Comparison of ENCODE assay signal across 35 cellular contexts in genomic region chr3:66574091-66574490, GRCh38.
"Had no signal": no experiment of that assay in that cellular context is flagged by ENCODE, and none has a peak within 500 bp of the region (broad histone marks: within the 10 kb centered on the region; RNA-seq: fewer than 3 reads in every experiment).

No MANE protein-coding gene starts in this region.

- H3K4me3 ChIP-seq: adrenal gland, ascending aorta, body of pancreas, breast epithelium, cardiac muscle cell had no signal

- H3K36me3 Mint-ChIP-seq: activated naive CD4-positive, alpha-beta T cell treated with anti-CD3 and anti-CD28 coated beads, Interleukin-2, amount 10 ng/mL, durations not matched to agents 7 days and 5 days; activated naive CD8-positive, alpha-beta T cell treated with anti-CD3 and anti-CD28 coated beads for 36 hours; activated naive CD8-positive, alpha-beta T cell treated with anti-CD3 and anti-CD28 coated beads, Interleukin-2, amount 10 ng/mL, durations not matched to agents 7 days and 5 days had no signal

- FAIRE-seq: astrocyte had no signal

- H3K4me3 Mint-ChIP-seq: activated naive CD4-positive, alpha-beta T cell treated with anti-CD3 and anti-CD28 coated beads for 36 hours; activated naive CD4-positive, alpha-beta T cell treated with anti-CD3 and anti-CD28 coated beads, Interleukin-2, amount 10 ng/mL, durations not matched to agents 7 days and 5 days; activated naive CD4-positive, alpha-beta T cell treated with anti-CD3 and anti-CD28 coated beads, Interleukin-2, amount 50 U/mL, for 24 hours; activated naive CD8-positive, alpha-beta T cell; activated naive CD8-positive, alpha-beta T cell treated with anti-CD3 and anti-CD28 coated beads for 36 hours; activated naive CD8-positive, alpha-beta T cell treated with anti-CD3 and anti-CD28 coated beads, Interleukin-2, amount 10 ng/mL, durations not matched to agents 7 days and 5 days; activated naive CD8-positive, alpha-beta T cell treated with anti-CD3 and anti-CD28 coated beads, Interleukin-2, amount 50 U/mL, for 24 hours; activated T-cell treated with anti-CD3 and anti-CD28 coated beads, Interleukin-2, amount 50 U/mL, for 24 hours; activated T-cell treated with anti-CD3 and anti-CD28 coated beads, Interleukin-2, amount 50 U/mL, for 4 hours; activated T-cell treated with anti-CD3 and anti-CD28 coated beads, Interleukin-2, amount 50 U/mL, for 72 hours; activated T-helper 1 cell treated with anti-CD3 and anti-CD28 coated beads, Interleukin-12 subunit alpha, Interleukin-12 subunit beta, Interleukin-2, Interleukin-4 antibody, amounts not matched to agents 30 ng/mL and 10 ng/mL and 1 ng/mL, durations not matched to agents 14 hours and 24 hours and 36 hours; activated T-helper 17 cell treated with anti-CD3 and anti-CD28 coated beads, Interleukin-2, amount 50 U/mL, for 72 hours; brain; central memory CD8-positive, alpha-beta T cell had no signal

- H3K9me3 Mint-ChIP-seq: activated T-helper 1 cell treated with anti-CD3 and anti-CD28 coated beads, Interleukin-12 subunit alpha, Interleukin-12 subunit beta, Interleukin-2, Interleukin-4 antibody, amounts not matched to agents 30 ng/mL and 10 ng/mL and 1 ng/mL, durations not matched to agents 14 hours and 24 hours and 36 hours; activated T-helper 17 cell treated with anti-CD3 and anti-CD28 coated beads, Interleukin-2, amount 50 U/mL, for 72 hours had no signal

- H3K4me1 ChIP-seq: adrenal gland, ascending aorta, body of pancreas, breast epithelium had no signal

- H3K27ac ChIP-seq: adrenal gland, ascending aorta, body of pancreas, brain microvascular endothelial cell, breast epithelium, cardiac muscle cell had no signal

- H3K27ac Mint-ChIP-seq: activated naive CD4-positive, alpha-beta T cell treated with anti-CD3 and anti-CD28 coated beads for 36 hours; activated naive CD4-positive, alpha-beta T cell treated with anti-CD3 and anti-CD28 coated beads, Interleukin-2, amount 10 ng/mL, durations not matched to agents 7 days and 5 days; activated naive CD4-positive, alpha-beta T cell treated with anti-CD3 and anti-CD28 coated beads, Interleukin-2, amount 50 U/mL, for 24 hours; activated naive CD4-positive, alpha-beta T cell treated with anti-CD3 and anti-CD28 coated beads, Interleukin-2, amount 50 U/mL, for 72 hours; activated naive CD8-positive, alpha-beta T cell; activated naive CD8-positive, alpha-beta T cell treated with anti-CD3 and anti-CD28 coated beads for 36 hours; activated naive CD8-positive, alpha-beta T cell treated with anti-CD3 and anti-CD28 coated beads, Interleukin-2, amount 10 ng/mL, durations not matched to agents 7 days and 5 days; activated naive CD8-positive, alpha-beta T cell treated with anti-CD3 and anti-CD28 coated beads, Interleukin-2, amount 50 U/mL, for 24 hours; activated T-cell treated with anti-CD3 and anti-CD28 coated beads, Interleukin-2, amount 50 U/mL, for 24 hours; activated T-cell treated with anti-CD3 and anti-CD28 coated beads, Interleukin-2, amount 50 U/mL, for 72 hours; activated T-helper 1 cell treated with anti-CD3 and anti-CD28 coated beads, Interleukin-12 subunit alpha, Interleukin-12 subunit beta, Interleukin-2, Interleukin-4 antibody, amounts not matched to agents 30 ng/mL and 10 ng/mL and 1 ng/mL, durations not matched to agents 14 hours and 24 hours and 36 hours; activated T-helper 17 cell treated with anti-CD3 and anti-CD28 coated beads, Interleukin-2, amount 50 U/mL, for 72 hours; activated T-helper 2 cell treated with anti-CD3 and anti-CD28 coated beads, Interferon-gamma antibody, Interleukin-2, Interleukin-4, amounts not matched to agents 10 μg/mL and 5 μg/mL and 100 μg/mL, durations not matched to agents 14 hours and 24 hours and 36 hours had no signal

- H3K27me3 ChIP-seq: adrenal gland, ascending aorta, body of pancreas, brain microvascular endothelial cell, breast epithelium, cardiac muscle cell had no signal

- DNase-seq: activated effector memory CD4-positive, alpha-beta T cell treated with anti-CD3 and anti-CD28 coated beads, Interleukin-2, amount 50 U/mL, for 16 hours; activated effector memory CD4-positive, alpha-beta T cell treated with Interleukin-2 at 50 U/mL for 16 hours; activated gamma-delta T cell; activated gamma-delta T cell treated with Interleukin-2 at 50 U/mL for 16 hours; activated naive CD4-positive, alpha-beta T cell; activated naive CD4-positive, alpha-beta T cell treated with anti-CD3 and anti-CD28 coated beads for 36 hours; activated naive CD4-positive, alpha-beta T cell treated with anti-CD3 and anti-CD28 coated beads, Interleukin-2, amount 10 ng/mL, durations not matched to agents 7 days and 5 days; activated naive CD4-positive, alpha-beta T cell treated with anti-CD3 and anti-CD28 coated beads, Interleukin-2, amount 50 U/mL, for 16 hours; activated naive CD4-positive, alpha-beta T cell treated with Interleukin-2 at 50 U/mL for 16 hours; activated naive CD8-positive, alpha-beta T cell treated with anti-CD3 and anti-CD28 coated beads for 36 hours; activated naive CD8-positive, alpha-beta T cell treated with anti-CD3 and anti-CD28 coated beads, Interleukin-2, amount 10 ng/mL, durations not matched to agents 7 days and 5 days; activated T-cell treated with anti-CD3 and anti-CD28 coated beads, Interleukin-2, amount 50 U/mL, for 1 hour; activated T-cell treated with anti-CD3 and anti-CD28 coated beads, Interleukin-2, amount 50 U/mL, for 24 hours; activated T-cell treated with anti-CD3 and anti-CD28 coated beads, Interleukin-2, amount 50 U/mL, for 4 hours; activated T-cell treated with anti-CD3 and anti-CD28 coated beads, Interleukin-2, amount 50 U/mL, for 72 hours; amniotic stem cell; anterior cingulate cortex; brain microvascular endothelial cell; central memory CD4-positive, alpha-beta T cell; cerebellar nuclear complex had no signal

- H3K36me3 ChIP-seq: adrenal gland, ascending aorta, brain microvascular endothelial cell, breast epithelium, cardiac muscle cell had no signal

- ATAC-seq: activated naive CD4-positive, alpha-beta T cell treated with anti-CD3 and anti-CD28 coated beads, Interleukin-2, amount 50 U/mL, for 72 hours; activated naive CD8-positive, alpha-beta T cell treated with anti-CD3 and anti-CD28 coated beads, Interleukin-2, amount 50 U/mL, for 24 hours; activated T-cell treated with anti-CD3 and anti-CD28 coated beads, Interleukin-2, amount 50 U/mL, for 4 hours; activated T-cell treated with anti-CD3 and anti-CD28 coated beads, Interleukin-2, amount 50 U/mL, for 72 hours; activated T-helper 17 cell treated with anti-CD3 and anti-CD28 coated beads, Interleukin-2, amount 50 U/mL, for 72 hours; body of pancreas had no signal

- H3K4me1 Mint-ChIP-seq: activated naive CD8-positive, alpha-beta T cell treated with anti-CD3 and anti-CD28 coated beads for 36 hours; activated naive CD8-positive, alpha-beta T cell treated with anti-CD3 and anti-CD28 coated beads, Interleukin-2, amount 50 U/mL, for 24 hours; central memory CD8-positive, alpha-beta T cell had no signal

- H3K27me3 Mint-ChIP-seq: activated naive CD4-positive, alpha-beta T cell treated with anti-CD3 and anti-CD28 coated beads, Interleukin-2, amount 50 U/mL, for 24 hours; activated naive CD8-positive, alpha-beta T cell; activated T-helper 17 cell treated with anti-CD3 and anti-CD28 coated beads, Interleukin-2, amount 50 U/mL, for 72 hours; brain had no signal

- H3K9me3 ChIP-seq: adrenal gland, ascending aorta, body of pancreas, breast epithelium had no signal
